In the genomic region with DNA sequence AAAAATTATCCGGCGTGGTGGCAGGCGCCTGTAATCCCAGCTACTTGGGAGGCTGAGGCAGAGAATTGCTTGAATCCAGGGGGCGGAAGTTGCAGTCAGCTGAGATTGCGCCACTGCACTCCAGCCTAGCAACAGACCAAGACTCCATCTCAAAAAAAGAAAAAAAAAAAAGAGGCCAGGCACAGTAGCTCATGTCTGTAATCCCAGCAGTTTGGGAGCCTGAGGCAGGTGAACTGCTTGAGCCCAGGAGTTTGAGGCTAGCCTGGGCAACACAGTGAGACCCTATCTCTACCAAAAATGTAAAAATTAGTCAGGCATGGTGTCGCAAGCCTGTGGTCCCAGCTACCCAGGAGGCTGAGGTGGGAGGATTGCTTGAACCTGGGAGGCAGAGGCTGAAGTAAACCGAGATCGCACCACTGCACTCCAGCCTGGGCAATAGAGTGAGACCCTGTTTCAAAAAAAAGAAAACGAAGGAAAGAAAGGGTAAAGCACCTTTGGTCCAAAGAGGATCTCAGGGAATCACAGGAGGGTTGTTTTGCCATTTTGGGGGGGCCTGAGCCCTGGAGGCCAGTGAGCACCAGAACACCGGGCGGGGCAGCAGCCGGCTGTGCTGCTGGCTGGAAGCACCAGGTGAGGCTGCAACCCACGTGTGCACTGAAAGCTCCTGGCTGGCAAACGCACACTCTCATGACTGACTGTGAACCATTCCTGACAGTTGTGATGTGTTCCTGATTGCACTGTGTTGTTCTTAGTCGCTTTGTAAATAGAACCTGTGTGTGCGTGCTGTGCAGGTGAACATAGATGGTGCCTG, we compare ENCODE assay signal across 17 cellular contexts. TPM values are rescaled to one million over a fixed set of nuclear protein-coding genes. Genes with fewer than 3 reads are reported as not detected.
DNase-seq lines count a peak whose midpoint lies in the region; ATAC-seq lines count a peak whose summit lies in the region.
"Had no signal": no experiment of that assay in that cellular context is flagged by ENCODE, and none has a peak within 500 bp of the region (broad histone marks: within the 10 kb centered on the region; RNA-seq: fewer than 3 reads in every experiment).

No MANE protein-coding gene starts in this region.

- H3K9ac ChIP-seq in mucosa of rectum (ENCODE audit: low read depth in 1 of 2, low read length in 2 of 2): no peak overlapping the region

- H3K27ac ChIP-seq in mucosa of rectum (ENCODE audit: low read depth in 2 of 2, low read length in 2 of 2): peak overlapping the region; percentile 16 to 47
- no peak overlapping the region for H3K27ac ChIP-seq in naive thymus-derived CD4-positive, alpha-beta T cell (ENCODE audit: low read depth, low read length)
- H3K27ac ChIP-seq: left ventricle myocardium inferior had no signal

- H3K9me3 Mint-ChIP-seq in naive thymus-derived CD4-positive, alpha-beta T cell: no peaks in the 10 kb centered on the region
- H3K9me3 Mint-ChIP-seq: activated naive CD8-positive, alpha-beta T cell treated with anti-CD3 and anti-CD28 coated beads, Interleukin-2, amount 10 ng/mL, durations not matched to agents 7 days and 5 days; central memory CD8-positive, alpha-beta T cell; nephron progenitor cell; stimulated activated naive CD8-positive, alpha-beta T cell treated with anti-CD3 and anti-CD28 coated beads, Interleukin-15, Interleukin-2, amounts not matched to agents 100 ng/mL and 50 ng/mL, for 24 hours; T-cell had no signal

- no peak for ATAC-seq in naive thymus-derived CD4-positive, alpha-beta T cell
- no peak for ATAC-seq in HG02642 (IDR thresholded peaks at IDR 0.05; ENCODE audit: poor library complexity, unreplicated experiment)
- ATAC-seq: T-cell had no signal

- peak overlapping the region in 1 of 2 donors; percentile 13 for H3K4me3 ChIP-seq in mucosa of rectum (ENCODE audit: low read length in 2 of 2)
- no peak overlapping the region for H3K4me3 ChIP-seq in naive thymus-derived CD4-positive, alpha-beta T cell (ENCODE audit: low read length)
- H3K4me3 ChIP-seq: left ventricle myocardium inferior had no signal

- no peaks in the 10 kb centered on the region for H3K9me3 ChIP-seq in mucosa of rectum (ENCODE audit: control insufficient read depth in 2 of 2, low read length in 2 of 2)
- H3K9me3 ChIP-seq in naive thymus-derived CD4-positive, alpha-beta T cell (ENCODE audit: control insufficient read depth in 2 of 3, low read length in 3 of 3): no peaks in the 10 kb centered on the region
- H3K9me3 ChIP-seq: left ventricle myocardium inferior had no signal

- POLR2A ChIA-PET in naive thymus-derived CD4-positive, alpha-beta T cell (lab: Charles Lee): no interaction called here

- DNase-seq in HT-29 (ENCODE audit: low spot score): peak; percentile 54
- DNase-seq in NCI-H187 (lab: John Stamatoyannopoulos, UW): peak; percentile 94 to 96
- DNase-seq in SW480 (ENCODE audit: low spot score): peak; percentile 65
- DNase-seq in naive thymus-derived CD4-positive, alpha-beta T cell: no peak
- DNase-seq in H4 (ENCODE audit: low spot score): no peak
- DNase-seq: activated CD4-positive, CD25-positive, alpha-beta regulatory T cell treated with anti-CD3 and anti-CD28 coated beads, Interleukin-2, amount 50 U/mL, for 72 hours; activated naive CD8-positive, alpha-beta T cell treated with anti-CD3 and anti-CD28 coated beads, Interleukin-2, amount 10 ng/mL, durations not matched to agents 7 days and 5 days; C1 segment of cervical spinal cord; glutamatergic neuron; HCEC 1CT; left ventricle myocardium inferior; nephron progenitor cell; T-cell had no signal

- intact Hi-C loops in naive thymus-derived CD4-positive, alpha-beta T cell (cut with micrococcal nuclease): no loop called here

- no peak overlapping the region for H3K27ac Mint-ChIP-seq in naive thymus-derived CD4-positive, alpha-beta T cell
- H3K27ac Mint-ChIP-seq: activated naive CD8-positive, alpha-beta T cell treated with anti-CD3 and anti-CD28 coated beads, Interleukin-2, amount 10 ng/mL, durations not matched to agents 7 days and 5 days; nephron progenitor cell; stimulated activated naive CD8-positive, alpha-beta T cell treated with anti-CD3 and anti-CD28 coated beads, Interleukin-15, Interleukin-2, amounts not matched to agents 100 ng/mL and 50 ng/mL, for 24 hours; T-cell had no signal

- peaks cover 10 to 21% of the 10 kb centered on the region in 2 donors for H3K4me1 ChIP-seq in mucosa of rectum (ENCODE audit: control insufficient read depth in 2 of 2, insufficient read depth in 2 of 2, low read length in 2 of 2)
- H3K4me1 ChIP-seq in naive thymus-derived CD4-positive, alpha-beta T cell (ENCODE audit: control insufficient read depth in 2 of 2, insufficient read depth in 2 of 2, low read length in 2 of 2): no peaks in the 10 kb centered on the region
- H3K4me1 ChIP-seq: left ventricle myocardium inferior had no signal

- H3K36me3 Mint-ChIP-seq in naive thymus-derived CD4-positive, alpha-beta T cell: no peaks in the 10 kb centered on the region
- H3K36me3 Mint-ChIP-seq: activated naive CD8-positive, alpha-beta T cell treated with anti-CD3 and anti-CD28 coated beads, Interleukin-2, amount 10 ng/mL, durations not matched to agents 7 days and 5 days; T-cell had no signal

- H3K4me3 Mint-ChIP-seq in naive thymus-derived CD4-positive, alpha-beta T cell: no peak overlapping the region
- H3K4me3 Mint-ChIP-seq: activated naive CD8-positive, alpha-beta T cell treated with anti-CD3 and anti-CD28 coated beads, Interleukin-2, amount 10 ng/mL, durations not matched to agents 7 days and 5 days; central memory CD8-positive, alpha-beta T cell; nephron progenitor cell; stimulated activated naive CD8-positive, alpha-beta T cell treated with anti-CD3 and anti-CD28 coated beads, Interleukin-15, Interleukin-2, amounts not matched to agents 100 ng/mL and 50 ng/mL, for 24 hours; T-cell had no signal

- CTCF ChIA-PET in naive thymus-derived CD4-positive, alpha-beta T cell (lab: Charles Lee): no interaction called here

- H3K27me3 Mint-ChIP-seq in naive thymus-derived CD4-positive, alpha-beta T cell: peaks cover 0 to 9% (median 6%) of the 10 kb centered on the region in 5 donors

- no peaks in the 10 kb centered on the region for H3K27me3 ChIP-seq in mucosa of rectum (ENCODE audit: control insufficient read depth in 2 of 2, insufficient read depth in 2 of 2, low read length in 2 of 2)
- no peaks in the 10 kb centered on the region for H3K27me3 ChIP-seq in naive thymus-derived CD4-positive, alpha-beta T cell (ENCODE audit: control insufficient read depth in 2 of 2, insufficient read depth in 2 of 2, low read length in 2 of 2)

- no peaks in the 10 kb centered on the region for H3K36me3 ChIP-seq in mucosa of rectum (ENCODE audit: control insufficient read depth in 2 of 2, insufficient read depth in 2 of 2, low read length in 2 of 2)
- no peaks in the 10 kb centered on the region for H3K36me3 ChIP-seq in naive thymus-derived CD4-positive, alpha-beta T cell (ENCODE audit: control insufficient read depth in 2 of 3, insufficient read depth in 3 of 3, low read length in 3 of 3)
- H3K36me3 ChIP-seq: left ventricle myocardium inferior had no signal

- no peaks in the 10 kb centered on the region for H3K4me1 Mint-ChIP-seq in naive thymus-derived CD4-positive, alpha-beta T cell
- H3K4me1 Mint-ChIP-seq: activated naive CD8-positive, alpha-beta T cell treated with anti-CD3 and anti-CD28 coated beads, Interleukin-2, amount 10 ng/mL, durations not matched to agents 7 days and 5 days; central memory CD8-positive, alpha-beta T cell; T-cell had no signal

RNA-seq across cellular contexts. Expression of a gene that starts 18.4 kb away (rescaled TPM):
- total RNA-seq in HT-29 (2014; rRNA removed; shearing (Covaris generic)): not detected in 2 replicates
- not detected for total RNA-seq in naive thymus-derived CD4-positive, alpha-beta T cell
- not detected for polyA plus RNA-seq in naive thymus-derived CD4-positive, alpha-beta T cell
- total RNA-seq in H4 (2014; rRNA removed; shearing (Covaris generic)): not detected in 2 replicates
- total RNA-seq: activated naive CD8-positive, alpha-beta T cell treated with anti-CD3 and anti-CD28 coated beads, Interleukin-2, amount 10 ng/mL, durations not matched to agents 7 days and 5 days; left ventricle myocardium inferior; T-cell had no signal

RNA-seq across cellular contexts. Expression of a gene that starts 27.9 kb away (rescaled TPM):
- not detected in 2 replicates for total RNA-seq in HT-29 (2014; rRNA removed; shearing (Covaris generic))
- total RNA-seq in naive thymus-derived CD4-positive, alpha-beta T cell: not detected
- not detected for polyA plus RNA-seq in naive thymus-derived CD4-positive, alpha-beta T cell
- 2.8 and 9.0 TPM in 2 replicates for total RNA-seq in H4 (2014; rRNA removed; shearing (Covaris generic))
- total RNA-seq: activated naive CD8-positive, alpha-beta T cell treated with anti-CD3 and anti-CD28 coated beads, Interleukin-2, amount 10 ng/mL, durations not matched to agents 7 days and 5 days; left ventricle myocardium inferior had no signal

RNA-seq across cellular contexts. Expression of a gene that starts 43.2 kb away (rescaled TPM):
- 31.7 and 35.7 TPM in 2 replicates for total RNA-seq in HT-29 (2014; rRNA removed; shearing (Covaris generic))
- total RNA-seq in naive thymus-derived CD4-positive, alpha-beta T cell: 10 to 100 TPM in 2 of 5 experiments, 1 to 10 TPM in 3; 5.5 to 27.0 (median 8.2) TPM
- polyA plus RNA-seq in naive thymus-derived CD4-positive, alpha-beta T cell: 10 to 100 TPM; 15.6 to 15.8 TPM
- 25.3 and 32.7 TPM in 2 replicates for total RNA-seq in H4 (2014; rRNA removed; shearing (Covaris generic))

RNA-seq across cellular contexts. Expression of a gene that starts 54.6 kb away (rescaled TPM):
- total RNA-seq in HT-29 (2014; rRNA removed; shearing (Covaris generic)): not detected in 2 replicates
- not detected for total RNA-seq in naive thymus-derived CD4-positive, alpha-beta T cell
- not detected for polyA plus RNA-seq in naive thymus-derived CD4-positive, alpha-beta T cell
- not detected in 2 replicates for total RNA-seq in H4 (2014; rRNA removed; shearing (Covaris generic))
- total RNA-seq: activated naive CD8-positive, alpha-beta T cell treated with anti-CD3 and anti-CD28 coated beads, Interleukin-2, amount 10 ng/mL, durations not matched to agents 7 days and 5 days; T-cell had no signal

RNA-seq across cellular contexts. Expression of a gene that starts 59.5 kb away (rescaled TPM):
- 415 and 426 TPM in 2 replicates for total RNA-seq in HT-29 (2014; rRNA removed; shearing (Covaris generic))
- total RNA-seq in naive thymus-derived CD4-positive, alpha-beta T cell: 100 to 1,000 TPM in 1 of 5 experiments, 10 to 100 TPM in 4; 40.0 to 114 (median 71.1) TPM
- polyA plus RNA-seq in naive thymus-derived CD4-positive, alpha-beta T cell: 100 to 1,000 TPM; 166 to 180 TPM
- total RNA-seq in H4 (2014; rRNA removed; shearing (Covaris generic)): 360 and 447 TPM in 2 replicates

Comparison
In these comparisons a context has a peak if more than half of its experiments do, and no peak if none do; other contexts are left out.
1. DNase-seq: peak in HT-29 (single experiment), NCI-H187 (2 of 2) and SW480 (single experiment); none in naive thymus-derived CD4-positive, alpha-beta T cell (0 of 9) and H4 (single experiment).